Comparison of ENCODE assay signal across 21 cellular contexts in the genomic region with DNA sequence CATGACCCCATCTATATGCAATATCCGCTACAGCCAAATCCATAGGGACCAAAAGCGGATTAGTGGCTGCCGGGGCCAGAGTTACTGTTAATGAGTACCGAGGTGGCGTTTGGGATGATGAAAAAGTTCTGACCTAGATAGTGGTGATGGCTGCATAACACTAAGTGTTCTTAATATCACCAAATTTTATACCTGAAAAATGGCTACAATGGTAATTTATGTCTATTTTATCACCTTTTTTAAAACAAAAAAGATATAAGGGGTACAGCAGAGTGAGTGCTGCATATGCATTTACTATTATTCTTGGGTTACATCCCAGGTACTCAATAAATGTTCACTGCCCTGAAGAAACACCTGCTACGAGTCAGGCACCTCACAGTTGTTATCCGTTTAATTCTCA. TPM values are rescaled to one million over a fixed set of nuclear protein-coding genes. Genes with fewer than 3 reads are reported as not detected.
"Had no signal": no experiment of that assay in that cellular context is flagged by ENCODE, and none has a peak within 500 bp of the region (broad histone marks: within the 10 kb centered on the region; RNA-seq: fewer than 3 reads in every experiment).

No MANE protein-coding gene starts in this region.

- H3K27me3 ChIP-seq: testis had no signal

- H3K4me1 Mint-ChIP-seq: activated T-helper 17 cell treated with anti-CD3 and anti-CD28 coated beads, Interleukin-2, amount 50 U/mL, for 72 hours had no signal

- H3K79me2 ChIP-seq: parathyroid adenoma had no signal

- H3K9me3 Mint-ChIP-seq: activated CD4-positive, alpha-beta T cell treated with anti-CD3 and anti-CD28 coated beads, Interleukin-2, amount 10 ng/mL, durations not matched to agents 24 days and 14 days; activated CD8-positive, alpha-beta T cell treated with anti-CD3 and anti-CD28 coated beads for 36 hours; activated naive CD4-positive, alpha-beta T cell treated with anti-CD3 and anti-CD28 coated beads for 36 hours; activated T-helper 17 cell treated with anti-CD3 and anti-CD28 coated beads, Interleukin-2, amount 50 U/mL, for 72 hours; memory B cell; stimulated activated effector memory CD8-positive, alpha-beta T cell treated with anti-CD3 and anti-CD28 coated beads, Interleukin-12 subunit alpha, Interleukin-12 subunit beta, amount 100 ng/mL, for 72 hours had no signal

- H3K27ac ChIP-seq: ascending aorta, esophagus squamous epithelium, heart right ventricle, parathyroid adenoma, sigmoid colon, stomach, testis, upper lobe of left lung had no signal

- ATAC-seq: activated T-helper 17 cell treated with anti-CD3 and anti-CD28 coated beads, Interleukin-2, amount 50 U/mL, for 72 hours had no signal

- DNase-seq: activated naive CD4-positive, alpha-beta T cell treated with anti-CD3 and anti-CD28 coated beads for 36 hours; effector CD4-positive, alpha-beta T cell; esophagus squamous epithelium; heart right ventricle; sigmoid colon; stomach; T-helper 9 cell; testis had no signal

- H2AFZ ChIP-seq: parathyroid adenoma had no signal

- H3K9me3 ChIP-seq: ascending aorta, esophagus squamous epithelium, heart right ventricle, sigmoid colon, stomach, testis, upper lobe of left lung had no signal

- H3K36me3 Mint-ChIP-seq: memory B cell had no signal

- H3K36me3 ChIP-seq: ascending aorta, esophagus squamous epithelium, sigmoid colon, stomach, upper lobe of left lung had no signal

- H3K27ac Mint-ChIP-seq: activated CD4-positive, alpha-beta T cell treated with anti-CD3 and anti-CD28 coated beads, Interleukin-2, amount 10 ng/mL, durations not matched to agents 24 days and 14 days; activated CD8-positive, alpha-beta T cell treated with anti-CD3 and anti-CD28 coated beads for 36 hours; activated naive CD4-positive, alpha-beta T cell treated with anti-CD3 and anti-CD28 coated beads for 36 hours; activated T-helper 17 cell treated with anti-CD3 and anti-CD28 coated beads, Interleukin-2, amount 50 U/mL, for 72 hours; memory B cell; stimulated activated effector memory CD8-positive, alpha-beta T cell treated with anti-CD3 and anti-CD28 coated beads, Interleukin-12 subunit alpha, Interleukin-12 subunit beta, amount 100 ng/mL, for 72 hours had no signal

RNA-seq across cellular contexts. Expression of a gene that starts 0.8 kb away (rescaled TPM):
- total RNA-seq: activated T-helper 17 cell treated with anti-CD3 and anti-CD28 coated beads, Interleukin-2, amount 50 U/mL, for 72 hours; ascending aorta; bronchial epithelial cell; endothelial cell of umbilical vein; esophagus squamous epithelium; heart right ventricle; mononuclear cell; sigmoid colon; stomach; upper lobe of left lung had no signal
- polyA plus RNA-seq: liver, stomach had no signal

RNA-seq across cellular contexts. Expression of a gene that starts 3.0 kb away (rescaled TPM):
- total RNA-seq: activated CD4-positive, alpha-beta T cell treated with anti-CD3 and anti-CD28 coated beads, Interleukin-2, amount 10 ng/mL, durations not matched to agents 24 days and 14 days; activated CD8-positive, alpha-beta T cell treated with anti-CD3 and anti-CD28 coated beads for 36 hours; activated naive CD4-positive, alpha-beta T cell treated with anti-CD3 and anti-CD28 coated beads for 36 hours; activated T-helper 17 cell treated with anti-CD3 and anti-CD28 coated beads, Interleukin-2, amount 50 U/mL, for 72 hours; bronchial epithelial cell; endothelial cell of umbilical vein had no signal
- polyA plus RNA-seq: endothelial cell of umbilical vein had no signal

RNA-seq across cellular contexts. Expression of a gene that starts 6.8 kb away (rescaled TPM):
- total RNA-seq: activated CD4-positive, alpha-beta T cell treated with anti-CD3 and anti-CD28 coated beads, Interleukin-2, amount 10 ng/mL, durations not matched to agents 24 days and 14 days; activated CD8-positive, alpha-beta T cell treated with anti-CD3 and anti-CD28 coated beads for 36 hours; activated T-helper 17 cell treated with anti-CD3 and anti-CD28 coated beads, Interleukin-2, amount 50 U/mL, for 72 hours; bronchial epithelial cell; endothelial cell of umbilical vein had no signal
- polyA plus RNA-seq: endothelial cell of umbilical vein had no signal

RNA-seq across cellular contexts. Expression of a gene that starts 13.7 kb away (rescaled TPM):
- total RNA-seq: activated CD4-positive, alpha-beta T cell treated with anti-CD3 and anti-CD28 coated beads, Interleukin-2, amount 10 ng/mL, durations not matched to agents 24 days and 14 days; activated CD8-positive, alpha-beta T cell treated with anti-CD3 and anti-CD28 coated beads for 36 hours; activated naive CD4-positive, alpha-beta T cell treated with anti-CD3 and anti-CD28 coated beads for 36 hours; activated T-helper 17 cell treated with anti-CD3 and anti-CD28 coated beads, Interleukin-2, amount 50 U/mL, for 72 hours; ascending aorta; bronchial epithelial cell; endothelial cell of umbilical vein; esophagus squamous epithelium; mononuclear cell; sigmoid colon had no signal
- polyA plus RNA-seq: endothelial cell of umbilical vein, heart right ventricle, sigmoid colon, stomach had no signal

RNA-seq across cellular contexts. Expression of a gene that starts 27.0 kb away (rescaled TPM):
- total RNA-seq: activated CD4-positive, alpha-beta T cell treated with anti-CD3 and anti-CD28 coated beads, Interleukin-2, amount 10 ng/mL, durations not matched to agents 24 days and 14 days; activated CD8-positive, alpha-beta T cell treated with anti-CD3 and anti-CD28 coated beads for 36 hours; activated naive CD4-positive, alpha-beta T cell treated with anti-CD3 and anti-CD28 coated beads for 36 hours; activated T-helper 17 cell treated with anti-CD3 and anti-CD28 coated beads, Interleukin-2, amount 50 U/mL, for 72 hours; ascending aorta; bronchial epithelial cell; cerebellum; endothelial cell of umbilical vein; esophagus squamous epithelium; heart right ventricle; mononuclear cell; sigmoid colon; stomach had no signal
- polyA plus RNA-seq: endothelial cell of umbilical vein, liver, stomach had no signal
